2 cellular contexts compared by ENCODE assay signal in genomic region chr22:20967697-20968201, GRCh38.
TF ChIP-seq lines count a peak whose summit lies in the region.

No MANE protein-coding gene starts in this region.

TF ChIP-seq in SK-N-SH, 30 proteins besides CTCF, POLR2A, EP300 and RAD21 (continued from another document):
- no peak for TF ChIP-seq FOSL2 (IDR thresholded peaks at IDR 0.05; ENCODE audit: borderline replicate concordance, low read depth)
- no peak for TF ChIP-seq GATA2 (CRISPR knock-in tag; IDR thresholded peaks at IDR 0.05)
- no peak for TF ChIP-seq ELF1 (IDR thresholded peaks at IDR 0.05)
- no peak for TF ChIP-seq GABPA (IDR thresholded peaks at IDR 0.05; ENCODE audit: low read depth)
- TF ChIP-seq TCF12 (IDR thresholded peaks at IDR 0.05): no peak
TF ChIP-seq in SK-N-SH: peak in this region for 0.

TF ChIP-seq in SK-N-SH treated with all-trans-retinoic acid at 6 μM for 48 hours, 23 proteins besides CTCF, POLR2A, EP300 and RAD21 (continued from another document):
- TF ChIP-seq CSRNP3 (CRISPR knock-in tag; IDR thresholded peaks at IDR 0.05) (no peak), ESRRG (CRISPR knock-in tag; IDR thresholded peaks at IDR 0.05) (no peak), ZFP3 (CRISPR knock-in tag; IDR thresholded peaks at IDR 0.05) (no peak), CREB5 (CRISPR knock-in tag; IDR thresholded peaks at IDR 0.05; ENCODE audit: low read depth) (no peak), PPARA (CRISPR knock-in tag; IDR thresholded peaks at IDR 0.05; ENCODE audit: borderline replicate concordance) (no peak), RARB (CRISPR knock-in tag; IDR thresholded peaks at IDR 0.05) (no peak), ZNF565 (CRISPR knock-in tag; conservative IDR thresholded peaks at IDR 0.05; ENCODE audit: low read depth) (no peak), ZNF70 (CRISPR knock-in tag; IDR thresholded peaks at IDR 0.05) (no peak), SNAI2 (CRISPR knock-in tag; IDR thresholded peaks at IDR 0.05) (no peak), TCF4 (CRISPR knock-in tag; IDR thresholded peaks at IDR 0.05; ENCODE audit: borderline replicate concordance) (no peak), ZFP30 (CRISPR knock-in tag; IDR thresholded peaks at IDR 0.05) (no peak), BACH2 (CRISPR knock-in tag; IDR thresholded peaks at IDR 0.05; ENCODE audit: borderline replicate concordance) (no peak), ARNTL (CRISPR knock-in tag; IDR thresholded peaks at IDR 0.05; ENCODE audit: borderline replicate concordance, low read depth) (no peak), OSR1 (CRISPR knock-in tag; IDR thresholded peaks at IDR 0.05) (no peak)
- TF ChIP-seq, protein P1, sequence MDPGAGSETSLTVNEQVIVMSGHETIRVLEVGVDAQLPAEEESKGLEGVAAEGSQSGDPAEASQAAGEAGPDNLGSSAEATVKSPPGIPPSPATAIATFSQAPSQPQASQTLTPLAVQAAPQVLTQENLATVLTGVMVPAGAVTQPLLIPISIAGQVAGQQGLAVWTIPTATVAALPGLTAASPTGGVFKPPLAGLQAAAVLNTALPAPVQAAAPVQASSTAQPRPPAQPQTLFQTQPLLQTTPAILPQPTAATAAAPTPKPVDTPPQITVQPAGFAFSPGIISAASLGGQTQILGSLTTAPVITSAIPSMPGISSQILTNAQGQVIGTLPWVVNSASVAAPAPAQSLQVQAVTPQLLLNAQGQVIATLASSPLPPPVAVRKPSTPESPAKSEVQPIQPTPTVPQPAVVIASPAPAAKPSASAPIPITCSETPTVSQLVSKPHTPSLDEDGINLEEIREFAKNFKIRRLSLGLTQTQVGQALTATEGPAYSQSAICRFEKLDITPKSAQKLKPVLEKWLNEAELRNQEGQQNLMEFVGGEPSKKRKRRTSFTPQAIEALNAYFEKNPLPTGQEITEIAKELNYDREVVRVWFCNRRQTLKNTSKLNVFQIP (CRISPR knock-in tag; IDR thresholded peaks at IDR 0.05; ENCODE audit: borderline replicate concordance, low read depth): no peak
- TF ChIP-seq, protein P2, sequence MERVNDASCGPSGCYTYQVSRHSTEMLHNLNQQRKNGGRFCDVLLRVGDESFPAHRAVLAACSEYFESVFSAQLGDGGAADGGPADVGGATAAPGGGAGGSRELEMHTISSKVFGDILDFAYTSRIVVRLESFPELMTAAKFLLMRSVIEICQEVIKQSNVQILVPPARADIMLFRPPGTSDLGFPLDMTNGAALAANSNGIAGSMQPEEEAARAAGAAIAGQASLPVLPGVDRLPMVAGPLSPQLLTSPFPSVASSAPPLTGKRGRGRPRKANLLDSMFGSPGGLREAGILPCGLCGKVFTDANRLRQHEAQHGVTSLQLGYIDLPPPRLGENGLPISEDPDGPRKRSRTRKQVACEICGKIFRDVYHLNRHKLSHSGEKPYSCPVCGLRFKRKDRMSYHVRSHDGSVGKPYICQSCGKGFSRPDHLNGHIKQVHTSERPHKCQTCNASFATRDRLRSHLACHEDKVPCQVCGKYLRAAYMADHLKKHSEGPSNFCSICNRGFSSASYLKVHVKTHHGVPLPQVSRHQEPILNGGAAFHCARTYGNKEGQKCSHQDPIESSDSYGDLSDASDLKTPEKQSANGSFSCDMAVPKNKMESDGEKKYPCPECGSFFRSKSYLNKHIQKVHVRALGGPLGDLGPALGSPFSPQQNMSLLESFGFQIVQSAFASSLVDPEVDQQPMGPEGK (CRISPR knock-in tag; IDR thresholded peaks at IDR 0.05; ENCODE audit: borderline replicate concordance): no peak
TF ChIP-seq in SK-N-SH treated with all-trans-retinoic acid at 6 μM for 48 hours: peak in this region for 0.
